In genomic region chr2:223943561-223944008, GRCh38 we compare ENCODE assay signal across 8 cellular contexts. TPM values are rescaled to one million over a fixed set of nuclear protein-coding genes. Genes with fewer than 3 reads are reported as not detected.
DNase-seq lines count a peak whose midpoint lies in the region; ATAC-seq lines count a peak whose summit lies in the region.

No MANE protein-coding gene starts in this region.

- peaks cover 14% of the 10 kb centered on the region for H3K9me3 Mint-ChIP-seq in activated naive CD8-positive, alpha-beta T cell treated with anti-CD3 and anti-CD28 coated beads for 36 hours
- H3K9me3 Mint-ChIP-seq in stimulated activated effector memory CD8-positive, alpha-beta T cell treated with anti-CD3 and anti-CD28 coated beads, Interleukin-12 subunit alpha, Interleukin-12 subunit beta, amount 100 ng/mL, for 72 hours = peaks cover 2% of the 10 kb centered on the region

- H3K4me1 Mint-ChIP-seq in activated naive CD8-positive, alpha-beta T cell treated with anti-CD3 and anti-CD28 coated beads for 36 hours = peaks cover 49% of the 10 kb centered on the region
- H3K4me1 Mint-ChIP-seq in stimulated activated effector memory CD8-positive, alpha-beta T cell treated with anti-CD3 and anti-CD28 coated beads, Interleukin-12 subunit alpha, Interleukin-12 subunit beta, amount 100 ng/mL, for 72 hours = peaks cover 63% of the 10 kb centered on the region

- H3K79me2 ChIP-seq in ACC112 (ENCODE audit: control insufficient read depth, insufficient read depth, low read length, unreplicated experiment) = peaks cover 55% of the 10 kb centered on the region

- H3K9ac ChIP-seq in iPS-18a (ENCODE audit: low read length) = peak overlapping the region; percentile 80

- no peaks in the 10 kb centered on the region for H3K9me3 ChIP-seq in iPS-18a (ENCODE audit: control insufficient read depth, low read depth, low read length)

- peak overlapping the region; percentile 87 for H3K4me3 ChIP-seq in ACC112 (ENCODE audit: low read depth, low read length)
- peak overlapping the region; percentile 91 for H3K4me3 ChIP-seq in iPS-18a (ENCODE audit: low read length)

- DNase-seq in HCEC 1CT = peak; percentile 67
- DNase-seq in activated naive CD8-positive, alpha-beta T cell treated with anti-CD3 and anti-CD28 coated beads for 36 hours = no peak
- no peak for DNase-seq in stimulated activated effector memory CD8-positive, alpha-beta T cell treated with anti-CD3 and anti-CD28 coated beads, Interleukin-12 subunit alpha, Interleukin-12 subunit beta, amount 100 ng/mL, for 72 hours (ENCODE audit: low spot score in 2 of 2)
- no peak for DNase-seq in NCI-H510A (lab: John Stamatoyannopoulos, UW)
- DNase-seq in H4 (ENCODE audit: low spot score) = no peak
- no peak for DNase-seq in Kasumi-1 (lab: John Stamatoyannopoulos, UW)

- no peaks in the 10 kb centered on the region for H3K27me3 ChIP-seq in ACC112 (ENCODE audit: insufficient read depth, low read length)
- no peaks in the 10 kb centered on the region for H3K27me3 ChIP-seq in iPS-18a (ENCODE audit: control insufficient read depth, insufficient read depth, low read length)

- H2AFZ ChIP-seq in ACC112 (ENCODE audit: low read length, unreplicated experiment) = no peak overlapping the region

- H3K4me1 ChIP-seq in ACC112 (ENCODE audit: control insufficient read depth, insufficient read depth, low read length, unreplicated experiment) (peaks cover 22% of the 10 kb centered on the region), iPS-18a (ENCODE audit: control insufficient read depth, low read depth, low read length) (peaks cover 20% of the 10 kb centered on the region)

- peak overlapping the region; percentile 93 for H3K4me3 Mint-ChIP-seq in activated naive CD8-positive, alpha-beta T cell treated with anti-CD3 and anti-CD28 coated beads for 36 hours
- peak overlapping the region; percentile 88 for H3K4me3 Mint-ChIP-seq in stimulated activated effector memory CD8-positive, alpha-beta T cell treated with anti-CD3 and anti-CD28 coated beads, Interleukin-12 subunit alpha, Interleukin-12 subunit beta, amount 100 ng/mL, for 72 hours

- H3K36me3 ChIP-seq in ACC112 (ENCODE audit: insufficient read depth, low read length) = peaks cover 10% of the 10 kb centered on the region; the same call in 1 of the 2 replicates
- no peaks in the 10 kb centered on the region for H3K36me3 ChIP-seq in iPS-18a (ENCODE audit: control insufficient read depth, low read depth, low read length)

- peak overlapping the region; percentile 81 for H3K27ac ChIP-seq in ACC112 (ENCODE audit: low read depth, low read length)
- H3K27ac ChIP-seq in iPS-18a (ENCODE audit: low read length) = no peak overlapping the region

- H3K27me3 Mint-ChIP-seq in activated naive CD8-positive, alpha-beta T cell treated with anti-CD3 and anti-CD28 coated beads for 36 hours = no peaks in the 10 kb centered on the region

- peaks cover 27% of the 10 kb centered on the region for H3K36me3 Mint-ChIP-seq in activated naive CD8-positive, alpha-beta T cell treated with anti-CD3 and anti-CD28 coated beads for 36 hours
- peaks cover 33% of the 10 kb centered on the region for H3K36me3 Mint-ChIP-seq in stimulated activated effector memory CD8-positive, alpha-beta T cell treated with anti-CD3 and anti-CD28 coated beads, Interleukin-12 subunit alpha, Interleukin-12 subunit beta, amount 100 ng/mL, for 72 hours

- ATAC-seq in stimulated activated effector memory CD8-positive, alpha-beta T cell treated with anti-CD3 and anti-CD28 coated beads, Interleukin-12 subunit alpha, Interleukin-12 subunit beta, amount 100 ng/mL, for 72 hours = no peak

- peak overlapping the region; percentile 74 for H3K27ac Mint-ChIP-seq in activated naive CD8-positive, alpha-beta T cell treated with anti-CD3 and anti-CD28 coated beads for 36 hours
- peak overlapping the region; percentile 94 for H3K27ac Mint-ChIP-seq in stimulated activated effector memory CD8-positive, alpha-beta T cell treated with anti-CD3 and anti-CD28 coated beads, Interleukin-12 subunit alpha, Interleukin-12 subunit beta, amount 100 ng/mL, for 72 hours

RNA-seq across cellular contexts. Expression of gene WDFY1, which starts 1.6 kb away (rescaled TPM):
- 10 to 100 TPM; 24.4 to 26.7 TPM for total RNA-seq in activated naive CD8-positive, alpha-beta T cell treated with anti-CD3 and anti-CD28 coated beads for 36 hours
- total RNA-seq in H4 (2014; rRNA removed; shearing (Covaris generic)) = 23.7 and 27.2 TPM in 2 replicates

RNA-seq across cellular contexts. Expression of gene MRPL44, which starts 13.7 kb away (rescaled TPM):
- 10 to 100 TPM; 51.0 to 53.0 TPM for total RNA-seq in activated naive CD8-positive, alpha-beta T cell treated with anti-CD3 and anti-CD28 coated beads for 36 hours
- 39.9 and 53.0 TPM in 2 replicates for total RNA-seq in H4 (2014; rRNA removed; shearing (Covaris generic))
